8 cellular contexts compared by ENCODE assay signal in the genomic region with DNA sequence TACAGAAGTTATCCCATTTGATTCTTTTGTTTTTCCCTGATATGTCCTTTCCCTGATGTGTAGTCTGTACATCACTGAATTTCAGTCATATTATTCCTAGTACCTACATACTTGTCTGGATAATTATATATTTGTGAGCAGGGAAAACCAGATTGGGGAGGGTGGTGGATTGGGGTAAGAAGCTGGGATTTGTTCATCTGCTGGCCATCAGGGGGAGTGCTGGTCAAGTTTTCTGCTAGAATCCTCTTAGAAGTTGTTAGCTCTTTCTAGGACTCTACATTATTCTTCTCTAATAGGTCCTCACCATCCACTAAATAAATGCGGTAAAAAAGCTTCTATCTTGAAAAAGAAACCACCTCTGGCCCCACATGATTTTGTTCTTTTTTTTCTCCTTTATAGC.
DNase-seq lines count a peak whose midpoint lies in the region; ATAC-seq, FAIRE-seq and TF ChIP-seq lines count a peak whose summit lies in the region.

No MANE protein-coding gene starts in this region.

- H3K4me1 ChIP-seq in GM23248 (ENCODE audit: insufficient read depth), result no peaks in the 10 kb centered on the region
- no peaks in the 10 kb centered on the region for H3K4me1 ChIP-seq in K562 (replicated peaks in 1 of 2; ENCODE audit: control insufficient read depth in 2 of 2, insufficient read depth in 2 of 2, low read length in 2 of 2)
- no peaks in the 10 kb centered on the region for H3K4me1 ChIP-seq in lower lobe of right lung

- no TSS peak for BruUV-seq in K562 (replicated peaks; lab: Mats Ljungman, UMichigan)

- intact Hi-C loops in K562 (cut with micrococcal nuclease) (loop anchor here (1.0 to 10.0 kb wide), 4 partner anchors 336 to 516 kb away; no protein-coding TSS in a partner anchor), lower lobe of right lung (cut with DNase I) (no loop called here)

- CTCF ChIA-PET in activated CD4-positive, alpha-beta T cell treated with anti-CD3 and anti-CD28 coated beads, Interleukin-2, amount 10 ng/mL, durations not matched to agents 7 days and 5 days (lab: Charles Lee), result interaction anchor here (1.0 kb wide), 1 partner anchor 8 kb away, joined by 3 read pairs; no protein-coding TSS in a partner anchor
- CTCF ChIA-PET in K562 (lab: Yijun Ruan, JAX; ENCODE audit: low intra/inter-chr PET ratio), result interaction anchor here (1.3 to 2.4 kb wide), 2 partner anchors 337 to 346 kb away, joined by 5 to 12 read pairs; no protein-coding TSS in a partner anchor

- H3K9me3 Mint-ChIP-seq in activated CD4-positive, alpha-beta T cell treated with anti-CD3 and anti-CD28 coated beads, Interleukin-2, amount 10 ng/mL, durations not matched to agents 7 days and 5 days, result no peaks in the 10 kb centered on the region

- no peaks in the 10 kb centered on the region for H3F3A ChIP-seq in GM23248 (ENCODE audit: insufficient read depth)

- no peaks in the 10 kb centered on the region for H3K9me1 ChIP-seq in K562 (ENCODE audit: control insufficient read depth, insufficient read depth, low read length)

- no peaks in the 10 kb centered on the region for H3K9me2 ChIP-seq in GM23248 (ENCODE audit: insufficient read depth)

- ATAC-seq in K562 (peak; percentile 93), lower lobe of right lung (peak in 1 of 2 donors; percentile 46), HG03108 (IDR thresholded peaks at IDR 0.05; ENCODE audit: unreplicated experiment) (no peak)

- H3K27me3 ChIP-seq in GM23248 (replicated peaks; ENCODE audit: insufficient read depth) (no peaks in the 10 kb centered on the region), K562 (ENCODE audit: control insufficient read depth in 2 of 2, insufficient read depth in 2 of 2, low read length in 2 of 2) (no peaks in the 10 kb centered on the region), lower lobe of right lung (ENCODE audit: low read depth) (no peaks in the 10 kb centered on the region)

- peak; percentile 91 for FAIRE-seq in K562 (lab: Jason Lieb, UNC)

- WGBS in GM23248 (ENCODE audit: low coverage in 1 of 2, low lambda C conversion rate in 2 of 2, missing lambda C conversion rate in 2 of 2), 2 experiments, result 29 to 61% methylated on average over 1 of the region's 1 CpG
- WGBS in K562 (ENCODE audit: insufficient coverage, low coverage, missing lambda C conversion rate), result 0% methylated on average over 1 of the region's 1 CpG

- H3K4me2 ChIP-seq in GM23248 (ENCODE audit: unreplicated experiment), result no peak overlapping the region
- no peak overlapping the region for H3K4me2 ChIP-seq in K562 (ENCODE audit: insufficient read depth, low read length)

- H2AFZ ChIP-seq in GM23248 (no peak overlapping the region), K562 (ENCODE audit: low read depth, low read length) (peak overlapping the region; percentile 6; the same call in 1 of the 2 replicates)

- no peak overlapping the region for H3K4me3 Mint-ChIP-seq in activated CD4-positive, alpha-beta T cell treated with anti-CD3 and anti-CD28 coated beads, Interleukin-2, amount 10 ng/mL, durations not matched to agents 7 days and 5 days

- H3K36me3 ChIP-seq in GM23248 (ENCODE audit: low read depth), result no peaks in the 10 kb centered on the region
- no peaks in the 10 kb centered on the region for H3K36me3 ChIP-seq in K562 (ENCODE audit: control insufficient read depth, insufficient read depth, low read length)
- no peaks in the 10 kb centered on the region for H3K36me3 ChIP-seq in lower lobe of right lung

- H3K4me3 ChIP-seq in GM23248 (no peak overlapping the region), K562 (no peak overlapping the region), lower lobe of right lung (no peak overlapping the region)

- in situ Hi-C loops in GM23248 (cut with MboI) (no loop called here), K562 (cut with MboI) (loop anchor here (10.0 kb wide), 1 partner anchor 336 kb away; no protein-coding TSS in a partner anchor)

- TF ChIP-seq EP300 in K562 (IDR thresholded peaks at IDR 0.05; ENCODE audit: low read length), result no peak

- peak; percentile 14 for DNase-seq in activated CD4-positive, alpha-beta T cell treated with anti-CD3 and anti-CD28 coated beads, Interleukin-2, amount 10 ng/mL, durations not matched to agents 7 days and 5 days
- DNase-seq in activated CD4-positive, alpha-beta T cell treated with anti-CD3 and anti-CD28 coated beads, Interleukin-2, amount 50 U/mL, for 1 hour, result no peak
- peak; percentile 36 for DNase-seq in GM23248
- DNase-seq in NCI-H1694 (lab: John Stamatoyannopoulos, UW), result peak; percentile 5
- DNase-seq in K562 (ENCODE audit: extremely low read depth in 1 of 4, low spot score in 3 of 4), result peak; percentile 31 to 58 (median 44)
- DNase-seq in lower lobe of right lung, result no peak
- DNase-seq in activated gamma-delta T cell treated with Interleukin-2 at 50 U/mL for 16 hours, result no peak

- peaks cover 5% of the 10 kb centered on the region for H3K27me3 Mint-ChIP-seq in activated CD4-positive, alpha-beta T cell treated with anti-CD3 and anti-CD28 coated beads, Interleukin-2, amount 10 ng/mL, durations not matched to agents 7 days and 5 days

- H3K27ac ChIP-seq in GM23248 (no peak overlapping the region), K562 (ENCODE audit: extremely low read depth, low read depth, low read length) (no peak overlapping the region), lower lobe of right lung (no peak overlapping the region)

- no peaks in the 10 kb centered on the region for H3K4me1 Mint-ChIP-seq in activated CD4-positive, alpha-beta T cell treated with anti-CD3 and anti-CD28 coated beads, Interleukin-2, amount 10 ng/mL, durations not matched to agents 7 days and 5 days

- no peaks in the 10 kb centered on the region for H3K79me2 ChIP-seq in GM23248 (ENCODE audit: insufficient read depth)
- no peaks in the 10 kb centered on the region for H3K79me2 ChIP-seq in K562 (ENCODE audit: control insufficient read depth, insufficient read depth, low read length)

- H3K9me3 ChIP-seq in GM23248 (ENCODE audit: low read depth) (no peaks in the 10 kb centered on the region), K562 (replicated peaks; ENCODE audit: control insufficient read depth, insufficient read depth, low read depth, low read length) (no peaks in the 10 kb centered on the region), lower lobe of right lung (no peaks in the 10 kb centered on the region)

- POLR2A ChIA-PET in activated CD4-positive, alpha-beta T cell treated with anti-CD3 and anti-CD28 coated beads, Interleukin-2, amount 10 ng/mL, durations not matched to agents 7 days and 5 days (lab: Charles Lee), result no interaction called here
- POLR2A ChIA-PET in K562 (lab: Yijun Ruan, JAX), result no interaction called here

- peak; percentile 55 to 80 (median 63) for TF ChIP-seq CTCF in K562 (IDR thresholded peaks at IDR 0.05 in 2 of 3, conservative IDR thresholded peaks at IDR 0.05 in 1 of 3; ENCODE audit: insufficient read depth in 2 of 3, low read depth in 1 of 3, low read length in 3 of 3)
- peak; percentile 40 for TF ChIP-seq CTCF in lower lobe of right lung (IDR thresholded peaks at IDR 0.05)

- H4K20me1 ChIP-seq in GM23248 (ENCODE audit: insufficient read depth) (no peaks in the 10 kb centered on the region), K562 (replicated peaks; ENCODE audit: control insufficient read depth, insufficient read depth, low read length) (no peaks in the 10 kb centered on the region)

- H3K27ac Mint-ChIP-seq in activated CD4-positive, alpha-beta T cell treated with anti-CD3 and anti-CD28 coated beads, Interleukin-2, amount 10 ng/mL, durations not matched to agents 7 days and 5 days, result no peak overlapping the region

- H3K9ac ChIP-seq in GM23248 (no peak overlapping the region), K562 (ENCODE audit: insufficient read depth in 1 of 2, low read depth in 2 of 2, low read length in 2 of 2) (no peak overlapping the region)

- no peaks in the 10 kb centered on the region for H3K36me3 Mint-ChIP-seq in activated CD4-positive, alpha-beta T cell treated with anti-CD3 and anti-CD28 coated beads, Interleukin-2, amount 10 ng/mL, durations not matched to agents 7 days and 5 days (ENCODE audit: low read depth)

- TF ChIP-seq RAD21 in K562 (CRISPR knock-in tag; conservative IDR thresholded peaks at IDR 0.05 in 1 of 2, IDR thresholded peaks at IDR 0.05 in 1 of 2), result peak; percentile 62 to 64

- TF ChIP-seq POLR2A in K562 (conservative IDR thresholded peaks at IDR 0.05), result no peak

TF ChIP-seq in K562, 482 proteins besides CTCF, POLR2A, EP300 and RAD21:
- no peak for TF ChIP-seq CEBPG (CRISPR knock-in tag; IDR thresholded peaks at IDR 0.05)
- TF ChIP-seq CEBPG (tag; conservative IDR thresholded peaks at IDR 0.05 in 1 of 2, IDR thresholded peaks at IDR 0.05 in 1 of 2), result no peak
- peak; percentile 55 for TF ChIP-seq SMC3 (conservative IDR thresholded peaks at IDR 0.05; ENCODE audit: insufficient read depth, low read depth, low read length)
- TF ChIP-seq, protein P1, sequence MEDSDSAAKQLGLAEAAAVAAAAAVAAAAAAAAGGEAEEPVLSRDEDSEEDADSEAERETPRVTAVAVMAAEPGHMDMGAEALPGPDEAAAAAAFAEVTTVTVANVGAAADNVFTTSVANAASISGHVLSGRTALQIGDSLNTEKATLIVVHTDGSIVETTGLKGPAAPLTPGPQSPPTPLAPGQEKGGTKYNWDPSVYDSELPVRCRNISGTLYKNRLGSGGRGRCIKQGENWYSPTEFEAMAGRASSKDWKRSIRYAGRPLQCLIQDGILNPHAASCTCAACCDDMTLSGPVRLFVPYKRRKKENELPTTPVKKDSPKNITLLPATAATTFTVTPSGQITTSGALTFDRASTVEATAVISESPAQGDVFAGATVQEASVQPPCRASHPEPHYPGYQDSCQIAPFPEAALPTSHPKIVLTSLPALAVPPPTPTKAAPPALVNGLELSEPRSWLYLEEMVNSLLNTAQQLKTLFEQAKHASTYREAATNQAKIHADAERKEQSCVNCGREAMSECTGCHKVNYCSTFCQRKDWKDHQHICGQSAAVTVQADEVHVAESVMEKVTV (CRISPR knock-in tag; IDR thresholded peaks at IDR 0.05), result 0 out of 2 replicates have a peak, but pooled peaks have one; percentile 7

Comparison
In these comparisons a context has a peak if more than half of its experiments do, and no peak if none do; other contexts are left out.
1. DNase-seq: peak in activated CD4-positive, alpha-beta T cell treated with anti-CD3 and anti-CD28 coated beads, Interleukin-2, amount 10 ng/mL, durations not matched to agents 7 days and 5 days (single experiment), GM23248 (single experiment), NCI-H1694 (single experiment) and K562 (4 of 4); none in activated CD4-positive, alpha-beta T cell treated with anti-CD3 and anti-CD28 coated beads, Interleukin-2, amount 50 U/mL, for 1 hour (single experiment), lower lobe of right lung (single experiment) and activated gamma-delta T cell treated with Interleukin-2 at 50 U/mL for 16 hours (single experiment).